ENCODE assay signal across 11 cellular contexts in the genomic region with DNA sequence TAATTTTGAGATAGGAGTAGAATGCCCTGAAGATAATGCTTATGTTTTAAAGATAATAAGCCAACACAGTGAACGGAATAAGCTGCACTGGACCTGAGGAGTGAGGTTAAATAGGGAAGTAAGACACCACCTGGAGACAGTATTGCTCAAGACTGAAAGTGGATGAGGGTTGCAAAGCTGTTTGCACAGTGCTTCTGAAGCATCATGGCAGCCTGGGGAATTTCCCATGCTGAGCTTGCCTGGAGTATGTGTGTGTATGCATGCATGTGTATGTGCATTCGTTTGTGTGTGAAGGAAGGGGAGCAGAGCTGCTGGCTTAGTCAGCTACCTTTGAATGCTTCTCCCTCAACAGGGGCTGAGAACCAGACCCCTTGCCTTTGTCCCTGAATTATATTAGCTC. TPM values are rescaled to one million over a fixed set of nuclear protein-coding genes. Genes with fewer than 3 reads are reported as not detected.
DNase-seq lines count a peak whose midpoint lies in the region; ATAC-seq lines count a peak whose summit lies in the region.
"Had no signal": no experiment of that assay in that cellular context is flagged by ENCODE, and none has a peak within 500 bp of the region (broad histone marks: within the 10 kb centered on the region; RNA-seq: fewer than 3 reads in every experiment).

No MANE protein-coding gene starts in this region.

- peak; percentile 25 for DNase-seq in Daoy (ENCODE audit: low read depth)
- DNase-seq in GM19240 (ENCODE audit: insufficient read length, low spot score): peak; percentile 27
- peak; percentile 2 for DNase-seq in NCI-H69 (lab: John Stamatoyannopoulos, UW)
- DNase-seq in stimulated activated CD4-positive, alpha-beta T cell treated with anti-CD3 and anti-CD28 coated beads, Interleukin-2, amount 100 ng/mL, for 48 hours: no peak
- DNase-seq in activated CD8-positive, alpha-beta memory T cell treated with anti-CD3 and anti-CD28 coated beads, Interleukin-2, amount 10 ng/mL, durations not matched to agents 7 days and 5 days: no peak
- DNase-seq in NOMO-1 treated with dmso at 0.1 percent for 144 hours (lab: John Stamatoyannopoulos, UW; ENCODE audit: unreplicated experiment): no peak
- DNase-seq in cerebellum (ENCODE audit: low spot score): no peak
- DNase-seq: BE2C, natural killer cell, NCI-H2227 treated with DMSO at 0.1 percent for 48 hours had no signal

- CTCF ChIA-PET in activated CD8-positive, alpha-beta memory T cell treated with anti-CD3 and anti-CD28 coated beads, Interleukin-2, amount 10 ng/mL, durations not matched to agents 7 days and 5 days (lab: Charles Lee): no interaction called here

- no peak overlapping the region for H3K4me3 Mint-ChIP-seq in activated CD8-positive, alpha-beta memory T cell treated with anti-CD3 and anti-CD28 coated beads, Interleukin-2, amount 10 ng/mL, durations not matched to agents 7 days and 5 days
- H3K4me3 Mint-ChIP-seq: natural killer cell had no signal

- no peak overlapping the region for H3K27ac Mint-ChIP-seq in activated CD8-positive, alpha-beta memory T cell treated with anti-CD3 and anti-CD28 coated beads, Interleukin-2, amount 10 ng/mL, durations not matched to agents 7 days and 5 days
- H3K27ac Mint-ChIP-seq: natural killer cell had no signal

- H3K4me1 Mint-ChIP-seq in activated CD8-positive, alpha-beta memory T cell treated with anti-CD3 and anti-CD28 coated beads, Interleukin-2, amount 10 ng/mL, durations not matched to agents 7 days and 5 days: no peaks in the 10 kb centered on the region
- H3K4me1 Mint-ChIP-seq: natural killer cell had no signal

- ATAC-seq in HG02938 (IDR thresholded peaks at IDR 0.05; ENCODE audit: unreplicated experiment): peak; percentile 99
- ATAC-seq in activated CD8-positive, alpha-beta memory T cell treated with anti-CD3 and anti-CD28 coated beads, Interleukin-2, amount 10 ng/mL, durations not matched to agents 7 days and 5 days: no peak
- ATAC-seq: natural killer cell had no signal

- peaks cover 2% of the 10 kb centered on the region for H3K27me3 Mint-ChIP-seq in activated CD8-positive, alpha-beta memory T cell treated with anti-CD3 and anti-CD28 coated beads, Interleukin-2, amount 10 ng/mL, durations not matched to agents 7 days and 5 days

- H3K36me3 Mint-ChIP-seq in activated CD8-positive, alpha-beta memory T cell treated with anti-CD3 and anti-CD28 coated beads, Interleukin-2, amount 10 ng/mL, durations not matched to agents 7 days and 5 days: no peaks in the 10 kb centered on the region
- H3K36me3 Mint-ChIP-seq: natural killer cell had no signal

- H3K9me3 Mint-ChIP-seq in activated CD8-positive, alpha-beta memory T cell treated with anti-CD3 and anti-CD28 coated beads, Interleukin-2, amount 10 ng/mL, durations not matched to agents 7 days and 5 days (ENCODE audit: low read depth): no peaks in the 10 kb centered on the region
- H3K9me3 Mint-ChIP-seq: natural killer cell had no signal

RNA-seq across cellular contexts. Expression of gene BHLHE41, which starts 35.8 kb away (rescaled TPM):
- 25.3 and 29.1 TPM in 2 replicates for total RNA-seq in Daoy (2014; rRNA removed; shearing (Covaris generic))
- not detected for total RNA-seq in activated CD8-positive, alpha-beta memory T cell treated with anti-CD3 and anti-CD28 coated beads, Interleukin-2, amount 10 ng/mL, durations not matched to agents 7 days and 5 days
- total RNA-seq in cerebellum: 6.6 TPM

Comparison
In these comparisons a context has a peak if more than half of its experiments do, and no peak if none do; other contexts are left out.
1. DNase-seq: peak in Daoy (single experiment), GM19240 (single experiment) and NCI-H69 (single experiment); none in stimulated activated CD4-positive, alpha-beta T cell treated with anti-CD3 and anti-CD28 coated beads, Interleukin-2, amount 100 ng/mL, for 48 hours (0 of 2), activated CD8-positive, alpha-beta memory T cell treated with anti-CD3 and anti-CD28 coated beads, Interleukin-2, amount 10 ng/mL, durations not matched to agents 7 days and 5 days (single experiment), NOMO-1 treated with dmso at 0.1 percent for 144 hours (single experiment) and cerebellum (single experiment).